8 cellular contexts compared by ENCODE assay signal in genomic region chr17:68512247-68512966, GRCh38. TPM values are rescaled to one million over a fixed set of nuclear protein-coding genes. Genes with fewer than 3 reads are reported as not detected.
DNase-seq lines count a peak whose midpoint lies in the region; ATAC-seq and TF ChIP-seq lines count a peak whose summit lies in the region.

PRKAR1A (plus strand) TSS chr17:68512430; CDS start chr17:68515400, 2,970 bp downstream.

- H3K27me3 Mint-ChIP-seq in natural killer cell (ENCODE audit: low read depth in 2 of 2), result no peaks in the 10 kb centered on the region

- ATAC-seq in natural killer cell, result peak; percentile 73 to 91 (median 84)

- H3K4me3 ChIP-seq in HAP-1 (peak within 1 kb of the TSS; percentile 70), MG63 (peak within 1 kb of the TSS; percentile 100), fibroblast of pulmonary artery (replicated peaks; ENCODE audit: low read depth, low read length) (peak within 1 kb of the TSS; percentile 72)

- peaks cover 72 to 75% of the 10 kb centered on the region in 2 donors for H3K4me1 Mint-ChIP-seq in natural killer cell

- in situ Hi-C loops in HAP-1 (cut with MboI; ENCODE audit: low sequenced_read_pairs), result no loop called here

- DNase-seq in HAP-1 (ENCODE audit: low spot score in 2 of 2) (peak; percentile 91 to 94), MG63 (peak; percentile 95), SHP77 (lab: John Stamatoyannopoulos, UW) (peak; percentile 94), fibroblast of pulmonary artery (ENCODE audit: low read depth) (peak; percentile 97), natural killer cell (peak; percentile 98)
- DNase-seq in activated effector memory CD4-positive, alpha-beta T cell treated with Interleukin-2 at 50 U/mL for 16 hours, result peak; percentile 86
- DNase-seq in stimulated activated naive CD4-positive, alpha-beta T cell (lab: John Stamatoyannopoulos, UW), result peak; percentile 88 to 94 (median 91)

- H3K9ac ChIP-seq in ES-I3 (ENCODE audit: low read depth, low read length), result peak within 1 kb of the TSS; percentile 96

- H3K36me3 ChIP-seq in ES-I3 (ENCODE audit: insufficient read depth, low read length), result peaks cover 17% of the 10 kb centered on the region
- peaks cover 17% of the 10 kb centered on the region for H3K36me3 ChIP-seq in HAP-1 (replicated peaks)
- H3K36me3 ChIP-seq in MG63, result peaks cover 32% of the 10 kb centered on the region

- H3K27ac Mint-ChIP-seq in natural killer cell, result peak within 1 kb of the TSS; percentile 98

- intact Hi-C loops in natural killer cell (cut with micrococcal nuclease), result loop anchor here (1.0 to 5.0 kb wide), 2 partner anchors 51 to 1265 kb away; partner anchors contain the start of gene HELZ

- H3K4me3 Mint-ChIP-seq in natural killer cell, result peak within 1 kb of the TSS; percentile 99

- H3K9me3 ChIP-seq in ES-I3 (ENCODE audit: control insufficient read depth, insufficient read depth, low read length) (peaks cover 7% of the 10 kb centered on the region), HAP-1 (no peaks in the 10 kb centered on the region), MG63 (no peaks in the 10 kb centered on the region)

- no peaks in the 10 kb centered on the region for H3K9me3 Mint-ChIP-seq in natural killer cell

- H3K36me3 Mint-ChIP-seq in natural killer cell, result peaks cover 24% of the 10 kb centered on the region

- no peaks in the 10 kb centered on the region for H3K27me3 ChIP-seq in HAP-1 (ENCODE audit: low read depth)
- no peaks in the 10 kb centered on the region for H3K27me3 ChIP-seq in MG63

- peaks cover 18% of the 10 kb centered on the region for H3K4me1 ChIP-seq in ES-I3 (ENCODE audit: insufficient read depth, low read length)
- peaks cover 20% of the 10 kb centered on the region for H3K4me1 ChIP-seq in HAP-1

- TF ChIP-seq CTCF in fibroblast of pulmonary artery (IDR thresholded peaks at IDR 0.05; ENCODE audit: low read length, missing control alignments) (no peak), natural killer cell (IDR thresholded peaks at IDR 0.05) (no peak)

RNA-seq across cellular contexts. Expression of gene PRKAR1A, which starts in this region (rescaled TPM):
- total RNA-seq in MG63 (2014; rRNA removed; shearing (Covaris generic); ENCODE audit: low replicate concordance), result 185 and 279 TPM in 2 replicates
- 100 to 1,000 TPM; 215 to 267 (median 234) TPM for total RNA-seq in natural killer cell

Comparison
In these comparisons a context has a peak if more than half of its experiments do, and no peak if none do; other contexts are left out.
1. Peak in every context shown above with its lines: DNase-seq, ATAC-seq and H3K4me3 ChIP-seq.